ENCODE assay signal across 8 cellular contexts in the genomic region with DNA sequence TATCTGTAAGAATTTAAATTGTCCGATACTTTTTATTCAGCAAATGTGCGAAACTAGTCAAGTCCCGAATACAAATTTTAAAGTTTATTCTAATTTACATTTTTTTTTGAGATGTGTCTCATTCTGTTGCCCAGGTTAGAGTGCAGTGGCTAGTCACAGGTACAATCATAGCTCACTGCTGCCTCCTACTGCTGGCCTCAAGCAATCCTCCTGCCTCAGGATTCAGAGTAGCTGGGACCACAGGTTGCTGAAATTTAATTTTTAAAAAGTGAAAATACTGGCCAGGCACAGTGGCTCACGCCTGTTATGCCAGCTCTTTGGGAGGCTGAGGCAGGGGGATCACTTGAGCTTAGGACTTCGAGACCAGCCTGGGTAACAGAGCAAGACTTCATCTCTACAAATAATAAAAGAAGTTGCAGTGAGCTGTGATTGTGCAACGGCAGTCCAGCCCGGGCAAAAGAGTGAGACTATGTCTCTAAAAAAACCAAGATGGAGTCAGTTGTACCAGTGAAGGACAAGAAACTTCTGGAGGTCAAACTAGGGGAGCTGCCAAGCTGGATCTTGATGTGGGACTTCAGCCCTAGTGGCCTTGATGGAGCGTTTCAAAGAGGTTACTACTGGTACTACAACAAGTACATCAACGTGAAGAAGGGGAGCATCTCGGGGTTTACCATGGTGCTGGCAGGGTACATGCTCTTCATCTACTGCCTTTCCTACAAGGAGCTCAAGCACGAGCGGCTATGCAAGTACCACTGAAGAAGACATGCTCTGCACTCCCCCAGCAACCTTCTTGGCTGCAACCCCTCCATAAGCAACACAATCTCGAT. TPM values are rescaled to one million over a fixed set of nuclear protein-coding genes. Genes with fewer than 3 reads are reported as not detected.
DNase-seq lines count a peak whose midpoint lies in the region; ATAC-seq, FAIRE-seq and TF ChIP-seq lines count a peak whose summit lies in the region.

No MANE protein-coding gene starts in this region.

- ATAC-seq in omental fat pad (ENCODE audit: low FRiP score) = peak; percentile 59

- CTCF ChIA-PET in AG04450 (lab: Charles Lee) (interaction anchor here (0.6 to 11.8 kb wide), 20 partner anchors 11 to 346 kb away, joined by 3 to 236 read pairs (median 4); partner anchors contain the start of gene MILR1), HEK293 (lab: Yijun Ruan, JAX) (interaction anchor here (0.6 to 4.8 kb wide), 13 partner anchors 11 to 1932 kb away, joined by 3 to 75 read pairs (median 3); no protein-coding TSS in a partner anchor)

- peak; percentile 73 for TF ChIP-seq CTCF in AG04450 (IDR thresholded peaks at IDR 0.05; ENCODE audit: low read depth, low read length)
- no peak for TF ChIP-seq CTCF in HEK293 (tag by site-specific recombination; IDR thresholded peaks at IDR 0.05)
- peak; percentile 64 for TF ChIP-seq CTCF in VCaP (conservative IDR thresholded peaks at IDR 0.05)
- TF ChIP-seq CTCF in omental fat pad (IDR thresholded peaks at IDR 0.05) = no peak

- no peak for FAIRE-seq in GM19239 (lab: Jason Lieb, UNC)

- H3K9me3 ChIP-seq in AG04450 (ENCODE audit: control insufficient read depth, insufficient read depth, low read length) (no peaks in the 10 kb centered on the region), HEK293 (ENCODE audit: control insufficient read depth, insufficient read depth, low read depth, low read length) (no peaks in the 10 kb centered on the region)

- no peaks in the 10 kb centered on the region for H3K27me3 ChIP-seq in AG04450 (ENCODE audit: control insufficient read depth, insufficient read depth, low read length)

- no peaks in the 10 kb centered on the region for H3K4me1 ChIP-seq in HEK293 (ENCODE audit: control insufficient read depth, insufficient read depth, low read length)

- peaks cover 64 to 70% of the 10 kb centered on the region in 2 experiments for H3K36me3 ChIP-seq in HEK293 (ENCODE audit: control insufficient read depth in 2 of 2, insufficient read depth in 1 of 2, low read length in 2 of 2)

- H3K27ac ChIP-seq in AG04450 (ENCODE audit: low read depth, low read length) (no peak overlapping the region), HEK293 (ENCODE audit: extremely low read depth, low read depth, low read length) (no peak overlapping the region), VCaP (no peak overlapping the region)

- DNase-seq in AG04450 (ENCODE audit: low read depth, low spot score) = no peak
- DNase-seq in dermis blood vessel endothelial cell = peak; percentile 82
- no peak for DNase-seq in omental fat pad (ENCODE audit: low spot score)
- no peak for DNase-seq in ureter (ENCODE audit: low spot score)
- no peak for DNase-seq in NCI-H1436 (lab: John Stamatoyannopoulos, UW)
- no peak for DNase-seq in GM19239 (ENCODE audit: insufficient read length, low spot score)

- no peak overlapping the region for H3K4me3 ChIP-seq in AG04450 (ENCODE audit: low read depth, low read length)
- H3K4me3 ChIP-seq in HEK293 (ENCODE audit: low read depth, low read length) = no peak overlapping the region

- POLR2A ChIA-PET in AG04450 (lab: Yijun Ruan, JAX) = interaction anchor here (0.6 to 1.1 kb wide), 2 partner anchors 68 to 71 kb away, joined by 3 to 5 read pairs; no protein-coding TSS in a partner anchor
- POLR2A ChIA-PET in HEK293 (lab: Yijun Ruan, JAX) = interaction anchor here (2.3 kb wide), 1 partner anchor 14 kb away, joined by 11 read pairs; no protein-coding TSS in a partner anchor

TF ChIP-seq in HEK293, 187 proteins besides CTCF, POLR2A, EP300 and RAD21:
- TF ChIP-seq ZNF654 (tag by site-specific recombination; IDR thresholded peaks at IDR 0.05; ENCODE audit: low read depth) (peak; percentile 28), ZNF664 (tag by site-specific recombination; IDR thresholded peaks at IDR 0.05) (peak; percentile 43; the same call in 1 of the 2 replicates), ZNF701 (tag by site-specific recombination; IDR thresholded peaks at IDR 0.05) (no peak), ZBTB1 (tag by site-specific recombination; IDR thresholded peaks at IDR 0.05) (no peak), ZNF585B (tag by site-specific recombination; IDR thresholded peaks at IDR 0.05) (no peak), GLI4 (tag by site-specific recombination; IDR thresholded peaks at IDR 0.05) (no peak)

RNA-seq across cellular contexts. Expression of gene POLG2, which starts 5.6 kb away (rescaled TPM):
- 6.6 and 9.2 TPM in 2 replicates for polyA plus RNA-seq in AG04450 (2011; rRNA removed)
- polyA minus RNA-seq in AG04450 (2011; rRNA and poly(A)+ RNA removed) = 7.4 and 8.0 TPM in 2 replicates
- total RNA-seq in dermis blood vessel endothelial cell (5.9 and 8.7 TPM in 2 replicates), omental fat pad (10 to 100 TPM in 2 of 4 donors, 1 to 10 TPM in 2; 6.3 to 27.3 (median 13.7) TPM), ureter (27.6 TPM)

RNA-seq across cellular contexts. Expression of gene DDX5, which starts 14.8 kb away (rescaled TPM):
- polyA plus RNA-seq in AG04450 (2011; rRNA removed) = 722 and 915 TPM in 2 replicates
- polyA minus RNA-seq in AG04450 (2011; rRNA and poly(A)+ RNA removed) = 642 and 842 TPM in 2 replicates
- total RNA-seq in dermis blood vessel endothelial cell (520 and 574 TPM in 2 replicates), omental fat pad (100 to 1,000 TPM; 584 to 997 (median 913) TPM), ureter (1,008 TPM)

RNA-seq across cellular contexts. Expression of gene CEP95, which starts 15.5 kb away (rescaled TPM):
- polyA plus RNA-seq in AG04450 (2011; rRNA removed) = 18.6 and 29.8 TPM in 2 replicates
- polyA minus RNA-seq in AG04450 (2011; rRNA and poly(A)+ RNA removed) = 20.1 and 23.8 TPM in 2 replicates
- total RNA-seq in dermis blood vessel endothelial cell = 16.1 and 23.1 TPM in 2 replicates
- total RNA-seq in omental fat pad = 10 to 100 TPM; 30.4 to 60.5 (median 41.3) TPM
- 71.6 TPM for total RNA-seq in ureter

RNA-seq across cellular contexts. Expression of gene MILR1, which starts 42.3 kb away (rescaled TPM):
- polyA plus RNA-seq in AG04450 (2011; rRNA removed) = 5.1 and 5.4 TPM in 2 replicates
- 2.8 and 3.7 TPM in 2 replicates for polyA minus RNA-seq in AG04450 (2011; rRNA and poly(A)+ RNA removed)
- total RNA-seq in dermis blood vessel endothelial cell = 2.7 and 3.2 TPM in 2 replicates
- total RNA-seq in omental fat pad = 10 to 100 TPM in 3 of 4 donors, 1 to 10 TPM in 1; 7.1 to 25.1 (median 18.2) TPM
- 11.0 TPM for total RNA-seq in ureter

Comparison
In these comparisons a context has a peak if more than half of its experiments do, and no peak if none do; other contexts are left out.
1. CTCF ChIP-seq: peak in AG04450 (single experiment) and VCaP (single experiment); none in HEK293 (single experiment) and omental fat pad (0 of 3).